Comparison of ENCODE assay signal across 7 cellular contexts in genomic region chr7:64835856-64836255, GRCh38. TPM values are rescaled to one million over a fixed set of nuclear protein-coding genes. Genes with fewer than 3 reads are reported as not detected.
DNase-seq lines count a peak whose midpoint lies in the region; ATAC-seq, FAIRE-seq and TF ChIP-seq lines count a peak whose summit lies in the region.
"Not testable (repeated sequence)": the region's sequence is repeated elsewhere in the genome, so short reads cannot be mapped to it uniquely, and the experiment has no call there.

No MANE protein-coding gene starts in this region.

- not testable (repeated sequence) for TF ChIP-seq CTCF in activated CD8-positive, alpha-beta T cell treated with anti-CD3 and anti-CD28 coated beads for 36 hours (IDR thresholded peaks at IDR 0.05); epithelial cell of esophagus (IDR thresholded peaks at IDR 0.05; ENCODE audit: insufficient read depth, low read depth, low read length, missing control alignments)

- peaks cover 59% of the 10 kb centered on the region for H3K9me3 Mint-ChIP-seq in activated CD8-positive, alpha-beta T cell treated with anti-CD3 and anti-CD28 coated beads for 36 hours

- DNase-seq in DMS 273 (lab: John Stamatoyannopoulos, UW; ENCODE audit: unreplicated experiment) (peak; percentile 26), M059J (ENCODE audit: low read depth) (peak; percentile 4), NCI-H69 (lab: John Stamatoyannopoulos, UW) (peak; percentile 7), epithelial cell of esophagus (ENCODE audit: low read depth) (peak; percentile 4), iris pigment epithelial cell (ENCODE audit: low read depth) (peak; percentile 3)
- not testable (repeated sequence) for DNase-seq in H54 (ENCODE audit: insufficient read length, low spot score)
- DNase-seq in activated CD8-positive, alpha-beta T cell treated with anti-CD3 and anti-CD28 coated beads for 36 hours, result peak; percentile 7

- not testable (repeated sequence) for ATAC-seq in activated CD8-positive, alpha-beta T cell treated with anti-CD3 and anti-CD28 coated beads for 36 hours

- H3K36me3 Mint-ChIP-seq in activated CD8-positive, alpha-beta T cell treated with anti-CD3 and anti-CD28 coated beads for 36 hours (ENCODE audit: low read depth), result peaks cover 31% of the 10 kb centered on the region

- H3K27me3 Mint-ChIP-seq in activated CD8-positive, alpha-beta T cell treated with anti-CD3 and anti-CD28 coated beads for 36 hours, result not testable (repeated sequence)

- not testable (repeated sequence) for TF ChIP-seq POLR2A in H54 (IDR thresholded peaks at IDR 0.05; ENCODE audit: low read depth, low read length)

- intact Hi-C loops in activated CD8-positive, alpha-beta T cell treated with anti-CD3 and anti-CD28 coated beads for 36 hours (cut with micrococcal nuclease), result not testable (repeated sequence)

- not testable (repeated sequence) for H3K4me3 Mint-ChIP-seq in activated CD8-positive, alpha-beta T cell treated with anti-CD3 and anti-CD28 coated beads for 36 hours

- H3K4me1 Mint-ChIP-seq in activated CD8-positive, alpha-beta T cell treated with anti-CD3 and anti-CD28 coated beads for 36 hours (ENCODE audit: low read depth), result not testable (repeated sequence)

- not testable (repeated sequence) for H3K27ac Mint-ChIP-seq in activated CD8-positive, alpha-beta T cell treated with anti-CD3 and anti-CD28 coated beads for 36 hours

- CTCF ChIA-PET in activated CD8-positive, alpha-beta T cell treated with anti-CD3 and anti-CD28 coated beads for 36 hours (lab: Charles Lee), result not testable (repeated sequence)

- POLR2A ChIA-PET in activated CD8-positive, alpha-beta T cell treated with anti-CD3 and anti-CD28 coated beads for 36 hours (lab: Charles Lee), result not testable (repeated sequence)

- FAIRE-seq in H54 (lab: Jason Lieb, UNC), result peak; percentile 84

- H3K4me3 ChIP-seq in epithelial cell of esophagus (ENCODE audit: low read length), result not testable (repeated sequence)

RNA-seq across cellular contexts. Expression of gene ZNF138, which starts 41.6 kb away (rescaled TPM):
- total RNA-seq in M059J (2014; rRNA removed; shearing (Covaris generic)), result 6.7 and 9.2 TPM in 2 replicates
- total RNA-seq in activated CD8-positive, alpha-beta T cell treated with anti-CD3 and anti-CD28 coated beads for 36 hours, result 10 to 100 TPM in 1 of 2 experiments, 1 to 10 TPM in 1; 9.4 to 11.7 TPM
